Comparison of ENCODE assay signal across 17 cellular contexts in genomic region chr6:5942591-5942990, GRCh38.
DNase-seq lines count a peak whose midpoint lies in the region; ATAC-seq lines count a peak whose summit lies in the region.
"Had no signal": no experiment of that assay in that cellular context is flagged by ENCODE, and none has a peak within 500 bp of the region (broad histone marks: within the 10 kb centered on the region; RNA-seq: fewer than 3 reads in every experiment).

No MANE protein-coding gene starts in this region.

- ATAC-seq in sciatic nerve: no peak
- ATAC-seq: A549 had no signal

- intact Hi-C loops in sciatic nerve (cut with DNase I): no loop called here

- DNase-seq in A172 (ENCODE audit: low spot score) (peak; percentile 67), EL (peak; percentile 65), RPMI7951 (ENCODE audit: low read depth) (peak; percentile 43), kidney tubule cell (ENCODE audit: low spot score) (peak; percentile 22), NCI-H2107 treated with DMSO at 0.1 percent for 48 hours (lab: John Stamatoyannopoulos, UW; ENCODE audit: unreplicated experiment) (no peak), sciatic nerve (ENCODE audit: low spot score) (no peak), NCI-H146 (lab: John Stamatoyannopoulos, UW) (no peak)
- DNase-seq: C1 segment of cervical spinal cord, DMS79, H7, HFFc6, Karpas-422, MV-4-11, NCI-H187 treated with DMSO at 0.1 percent for 48 hours, NCI-H69, Right ventricle myocardium superior had no signal

Comparison
In these comparisons a context has a peak if more than half of its experiments do, and no peak if none do; other contexts are left out.
1. DNase-seq: peak in A172 (single experiment), EL (single experiment), RPMI7951 (single experiment) and kidney tubule cell (single experiment); none in NCI-H2107 treated with DMSO at 0.1 percent for 48 hours (single experiment), sciatic nerve (single experiment) and NCI-H146 (single experiment).